16 cellular contexts compared by ENCODE assay signal in the genomic region with DNA sequence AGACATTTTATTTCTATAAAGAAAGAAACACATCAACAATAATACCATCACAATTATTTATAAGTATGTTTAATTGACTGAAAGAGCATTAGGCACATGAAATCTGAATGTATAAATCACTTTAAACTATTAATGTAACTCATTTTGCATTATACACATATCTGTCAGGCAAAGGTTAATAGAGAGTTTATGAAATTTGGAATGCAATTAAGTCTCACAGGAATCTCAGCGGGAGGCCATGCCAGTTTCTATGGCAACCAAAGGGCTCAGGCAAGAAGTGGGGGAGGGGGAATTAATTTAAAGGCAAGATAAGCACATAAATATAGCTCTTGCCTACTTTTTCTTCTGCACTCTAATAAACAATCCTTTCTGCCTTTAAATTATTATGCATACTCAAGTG.
DNase-seq lines count a peak whose midpoint lies in the region; ATAC-seq and TF ChIP-seq lines count a peak whose summit lies in the region.
"Had no signal": no experiment of that assay in that cellular context is flagged by ENCODE, and none has a peak within 500 bp of the region (broad histone marks: within the 10 kb centered on the region; RNA-seq: fewer than 3 reads in every experiment).

No MANE protein-coding gene starts in this region.

- H2BK15ac ChIP-seq in neuronal stem cell (ENCODE audit: low read length): no peak overlapping the region

- H3K27me3 Mint-ChIP-seq in endodermal cell (ENCODE audit: insufficient read depth): no peaks in the 10 kb centered on the region
- H3K27me3 Mint-ChIP-seq in stimulated activated naive CD8-positive, alpha-beta T cell treated with anti-CD3 and anti-CD28 coated beads, Interleukin-15, amount 100 ng/mL, for 72 hours: peaks cover 6% of the 10 kb centered on the region

- H2BK120ac ChIP-seq in neuronal stem cell (ENCODE audit: low read depth, low read length): no peak overlapping the region

- 47% methylated on average over 1 of the region's 1 CpG; no CpG with 5 or more reads in 1 of the 2 experiments for WGBS in endodermal cell (ENCODE audit: insufficient coverage in 1 of 2, insufficient read length in 1 of 2), 2 experiments
- WGBS in neuronal stem cell (ENCODE audit: extremely low coverage in 2 of 2, insufficient read length in 2 of 2, insufficient replicate concordance in 1 of 2), 2 donors: no CpG with 5 or more reads among the region's 1 CpG
- 9 to 19% (median 13%) methylated on average over 1 of the region's 1 CpG for WGBS in stomach, 5 donors
- 29 to 32% (median 31%) methylated on average over 1 of the region's 1 CpG for WGBS in adrenal gland, 4 donors

- peak overlapping the region; percentile 66 for H2AFZ ChIP-seq in neuronal stem cell (ENCODE audit: low read length)

- H3K4me3 ChIP-seq in HEK293 (ENCODE audit: low read depth, low read length): no peak overlapping the region
- H3K4me3 ChIP-seq in endodermal cell (ENCODE audit: low read length): no peak overlapping the region
- no peak overlapping the region for H3K4me3 ChIP-seq in neuronal stem cell (ENCODE audit: low read length in 2 of 2)
- H3K4me3 ChIP-seq in stomach: no peak overlapping the region
- H3K4me3 ChIP-seq in adrenal gland: no peak overlapping the region
- H3K4me3 ChIP-seq: heart right ventricle, testis had no signal

- no peaks in the 10 kb centered on the region for H3K36me3 ChIP-seq in HEK293 (ENCODE audit: control insufficient read depth in 2 of 2, insufficient read depth in 1 of 2, low read length in 2 of 2)
- H3K36me3 ChIP-seq in endodermal cell (ENCODE audit: control insufficient read depth, insufficient read depth, low read length): no peaks in the 10 kb centered on the region
- no peaks in the 10 kb centered on the region for H3K36me3 ChIP-seq in neuronal stem cell (replicated peaks in 1 of 2; ENCODE audit: control insufficient read depth in 2 of 2, insufficient read depth in 2 of 2, low read length in 2 of 2)
- no peaks in the 10 kb centered on the region for H3K36me3 ChIP-seq in stomach
- H3K36me3 ChIP-seq in adrenal gland (replicated peaks in 1 of 2): no peaks in the 10 kb centered on the region
- H3K36me3 ChIP-seq: heart right ventricle had no signal

- CTCF ChIA-PET in HEK293 (lab: Yijun Ruan, JAX): interaction anchor here (0.7 to 1.2 kb wide), 2 partner anchors 69 to 243 kb away, joined by 5 read pairs; no protein-coding TSS in a partner anchor

- no peak overlapping the region for H2BK12ac ChIP-seq in neuronal stem cell (ENCODE audit: low read length)

- peak overlapping the region; percentile 74 for H3K27ac Mint-ChIP-seq in endodermal cell
- H3K27ac Mint-ChIP-seq in stimulated activated naive CD8-positive, alpha-beta T cell treated with anti-CD3 and anti-CD28 coated beads, Interleukin-15, amount 100 ng/mL, for 72 hours: no peak overlapping the region

- H3K36me3 Mint-ChIP-seq in endodermal cell (ENCODE audit: low read depth): no peaks in the 10 kb centered on the region

- no peaks in the 10 kb centered on the region for H3K9me3 ChIP-seq in HEK293 (ENCODE audit: control insufficient read depth, insufficient read depth, low read depth, low read length)
- H3K9me3 ChIP-seq in endodermal cell (ENCODE audit: control insufficient read depth, low read length): no peaks in the 10 kb centered on the region
- no peaks in the 10 kb centered on the region for H3K9me3 ChIP-seq in neuronal stem cell (replicated peaks in 1 of 2; ENCODE audit: control insufficient read depth in 2 of 2, insufficient read depth in 1 of 2, low read depth in 1 of 2, low read length in 2 of 2)
- H3K9me3 ChIP-seq in stomach: no peaks in the 10 kb centered on the region
- peaks cover 0 to 5% (median 0%) of the 10 kb centered on the region in 3 donors for H3K9me3 ChIP-seq in adrenal gland (replicated peaks in 1 of 3)
- H3K9me3 ChIP-seq: heart right ventricle, testis had no signal

- H3K4me1 ChIP-seq in HEK293 (ENCODE audit: control insufficient read depth, insufficient read depth, low read length) (no peaks in the 10 kb centered on the region), endodermal cell (ENCODE audit: control insufficient read depth, insufficient read depth, low read length) (peaks cover 14% of the 10 kb centered on the region), neuronal stem cell (ENCODE audit: control insufficient read depth in 2 of 2, insufficient read depth in 1 of 2, low read depth in 1 of 2, low read length in 2 of 2) (peaks cover 11 to 21% of the 10 kb centered on the region in 2 donors), stomach (no peaks in the 10 kb centered on the region), adrenal gland (replicated peaks in 1 of 2) (no peaks in the 10 kb centered on the region)
- H3K4me1 ChIP-seq: testis had no signal

- no peak overlapping the region for H3K4me2 ChIP-seq in neuronal stem cell (ENCODE audit: insufficient read depth, low read length, poor library complexity, severe bottlenecking)

- no peak for TF ChIP-seq EP300 in stomach (IDR thresholded peaks at IDR 0.05)

- H3K27ac ChIP-seq in HEK293 (ENCODE audit: extremely low read depth, low read depth, low read length): no peak overlapping the region
- H3K27ac ChIP-seq in endodermal cell (ENCODE audit: low read depth, low read length): no peak overlapping the region
- no peak overlapping the region for H3K27ac ChIP-seq in neuronal stem cell (replicated peaks; ENCODE audit: low read length)
- H3K27ac ChIP-seq in stomach: no peak overlapping the region
- no peak overlapping the region for H3K27ac ChIP-seq in adrenal gland
- H3K27ac ChIP-seq: heart right ventricle, testis had no signal

- no peak overlapping the region for H4K91ac ChIP-seq in neuronal stem cell (ENCODE audit: low read depth, low read length, poor library complexity)

- H3K18ac ChIP-seq in neuronal stem cell (ENCODE audit: low read length): no peak overlapping the region

- no peak overlapping the region for H3K4ac ChIP-seq in neuronal stem cell (ENCODE audit: low read length)

- H4K8ac ChIP-seq in neuronal stem cell (ENCODE audit: low read depth, low read length): no peak overlapping the region

- TF ChIP-seq POLR2A in stomach (IDR thresholded peaks at IDR 0.05): no peak
- TF ChIP-seq POLR2A in adrenal gland (IDR thresholded peaks at IDR 0.05): no peak

- H2AK5ac ChIP-seq in neuronal stem cell (ENCODE audit: low read depth, low read length): no peak overlapping the region

- peaks cover 36% of the 10 kb centered on the region for H3K4me1 Mint-ChIP-seq in endodermal cell
- H3K4me1 Mint-ChIP-seq in stimulated activated naive CD8-positive, alpha-beta T cell treated with anti-CD3 and anti-CD28 coated beads, Interleukin-15, amount 100 ng/mL, for 72 hours: no peaks in the 10 kb centered on the region

- no peak overlapping the region for H2BK5ac ChIP-seq in neuronal stem cell (ENCODE audit: low read length)

- H3K23ac ChIP-seq in neuronal stem cell (ENCODE audit: low read depth, low read length, poor library complexity): no peak overlapping the region

- intact Hi-C loops in stomach (cut with DNase I; ENCODE audit: low total_unique reads): no loop called here
- intact Hi-C loops in adrenal gland (cut with DNase I): no loop called here

- no peaks in the 10 kb centered on the region for H3K9me3 Mint-ChIP-seq in endodermal cell
- H3K9me3 Mint-ChIP-seq in stimulated activated naive CD8-positive, alpha-beta T cell treated with anti-CD3 and anti-CD28 coated beads, Interleukin-15, amount 100 ng/mL, for 72 hours: no peaks in the 10 kb centered on the region

- TF ChIP-seq CTCF in HEK293 (tag by site-specific recombination; IDR thresholded peaks at IDR 0.05) (no peak), endodermal cell (conservative IDR thresholded peaks at IDR 0.05) (no peak), stomach (IDR thresholded peaks at IDR 0.05) (no peak), adrenal gland (IDR thresholded peaks at IDR 0.05) (no peak)

- DNase-seq in NCI-H748 (lab: John Stamatoyannopoulos, UW; ENCODE audit: unreplicated experiment): peak; percentile 29
- DNase-seq in endodermal cell: peak; percentile 67
- peak; percentile 48 for DNase-seq in neuronal stem cell (ENCODE audit: low spot score)
- no peak for DNase-seq in stimulated activated naive CD8-positive, alpha-beta T cell treated with anti-CD3 and anti-CD28 coated beads, Interleukin-15, amount 100 ng/mL, for 72 hours
- no peak for DNase-seq in NCI-H226
- DNase-seq in stomach: no peak
- no peak for DNase-seq in adrenal gland
- DNase-seq: activated CD4-positive, alpha-beta T cell treated with anti-CD3 and anti-CD28 coated beads for 4 hours; activated CD8-positive, alpha-beta memory T cell treated with anti-CD3 and anti-CD28 coated beads, Interleukin-2, amount 50 U/mL, for 4 hours; activated gamma-delta T cell; heart right ventricle; SIG-M5; stimulated activated CD4-positive, alpha-beta T cell treated with anti-CD3 and anti-CD28 coated beads, Interleukin-4, amount 100 ng/mL, for 24 hours; T1000; testis had no signal

- H3K27me3 ChIP-seq in endodermal cell (ENCODE audit: control insufficient read depth, insufficient read depth, low read length, poor library complexity, severe bottlenecking) (no peaks in the 10 kb centered on the region), neuronal stem cell (ENCODE audit: control insufficient read depth in 3 of 3, insufficient read depth in 3 of 3, low read depth in 1 of 3, low read length in 3 of 3) (no peaks in the 10 kb centered on the region), stomach (no peaks in the 10 kb centered on the region), adrenal gland (no peaks in the 10 kb centered on the region)
- H3K27me3 ChIP-seq: heart right ventricle, testis had no signal

- POLR2A ChIA-PET in HEK293 (lab: Yijun Ruan, JAX): no interaction called here

- H3K14ac ChIP-seq in neuronal stem cell (ENCODE audit: low read length): no peak overlapping the region

- ATAC-seq in stimulated activated naive CD8-positive, alpha-beta T cell treated with anti-CD3 and anti-CD28 coated beads, Interleukin-15, amount 100 ng/mL, for 72 hours: no peak
- ATAC-seq: heart right ventricle had no signal

- H3K79me1 ChIP-seq in neuronal stem cell (ENCODE audit: low read depth, low read length): no peaks in the 10 kb centered on the region

- H3K9ac ChIP-seq in endodermal cell (ENCODE audit: extremely low read depth, low read length, poor library complexity, severe bottlenecking): no peak overlapping the region
- H3K9ac ChIP-seq in neuronal stem cell (ENCODE audit: low read depth, low read length, poor library complexity): no peak overlapping the region

- H3K4me3 Mint-ChIP-seq in endodermal cell: no peak overlapping the region
- no peak overlapping the region for H3K4me3 Mint-ChIP-seq in stimulated activated naive CD8-positive, alpha-beta T cell treated with anti-CD3 and anti-CD28 coated beads, Interleukin-15, amount 100 ng/mL, for 72 hours

TF ChIP-seq in HEK293, 187 proteins besides CTCF, POLR2A, EP300 and RAD21:
- TF ChIP-seq ZNF610 (tag by site-specific recombination; IDR thresholded peaks at IDR 0.05; ENCODE audit: borderline replicate concordance) (no peak), GLIS1 (tag by site-specific recombination; IDR thresholded peaks at IDR 0.05) (peak; percentile 33; the same call in 1 of the 2 replicates), ZNF341 (tag by site-specific recombination; IDR thresholded peaks at IDR 0.05; ENCODE audit: low read depth) (no peak)

Comparison
In these comparisons a context has a peak if more than half of its experiments do, and no peak if none do; other contexts are left out.
1. DNase-seq: peak in NCI-H748 (single experiment), endodermal cell (single experiment) and neuronal stem cell (single experiment); none in stimulated activated naive CD8-positive, alpha-beta T cell treated with anti-CD3 and anti-CD28 coated beads, Interleukin-15, amount 100 ng/mL, for 72 hours (0 of 2), NCI-H226 (single experiment), stomach (single experiment) and adrenal gland (0 of 7).